Comparison of ENCODE assay signal across 25 cellular contexts in the genomic region with DNA sequence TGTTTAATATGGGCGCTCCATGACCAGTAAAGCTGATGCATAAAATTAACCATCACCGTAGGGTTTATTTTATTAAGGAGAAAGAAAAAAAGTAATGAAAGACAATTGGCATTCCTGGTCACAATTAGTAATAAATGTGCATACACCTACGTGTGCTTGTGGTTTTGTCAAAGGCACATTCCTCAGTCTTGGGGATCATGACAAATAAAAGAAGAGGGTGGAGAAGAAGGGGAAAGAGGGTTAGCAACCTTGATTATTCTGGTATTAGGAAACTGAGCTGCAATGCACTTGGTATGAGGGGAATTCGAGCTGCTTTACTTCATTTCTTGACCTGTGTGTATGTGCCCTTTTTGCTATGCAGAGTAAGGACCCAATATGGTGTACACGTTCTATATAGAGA.
"Had no signal": no experiment of that assay in that cellular context is flagged by ENCODE, and none has a peak within 500 bp of the region (broad histone marks: within the 10 kb centered on the region; RNA-seq: fewer than 3 reads in every experiment).

No MANE protein-coding gene starts in this region.

- DNase-seq: activated CD4-positive, alpha-beta T cell treated with anti-CD3 and anti-CD28 coated beads for 4 hours; activated CD4-positive, alpha-beta T cell treated with anti-CD3 and anti-CD28 coated beads, Interleukin-2, amount 50 U/mL, for 48 hours; activated CD4-positive, CD25-positive, alpha-beta regulatory T cell; activated CD8-positive, alpha-beta memory T cell treated with anti-CD3 and anti-CD28 coated beads, Interleukin-2, amount 50 U/mL, for 48 hours; activated naive CD4-positive, alpha-beta T cell treated with anti-CD3 and anti-CD28 coated beads for 36 hours; activated naive CD8-positive, alpha-beta T cell treated with anti-CD3 and anti-CD28 coated beads, Interleukin-2, amount 10 ng/mL, durations not matched to agents 7 days and 5 days; activated T-cell treated with anti-CD3 and anti-CD28 coated beads, Interleukin-2, amount 50 U/mL, for 48 hours; amniotic stem cell; body of pancreas; central memory CD4-positive, alpha-beta T cell; effector memory CD4-positive, alpha-beta T cell; heart left ventricle; kidney; lower lobe of right lung; naive B cell; spleen; stimulated activated CD4-positive, alpha-beta T cell treated with anti-CD3 and anti-CD28 coated beads, Interleukin-4, amount 100 ng/mL, for 1 hour; stimulated activated naive CD4-positive, alpha-beta T cell; SW 1271; T-helper 17 cell; upper lobe of left lung had no signal

- H3K4me1 ChIP-seq: body of pancreas, esophagus muscularis mucosa, heart left ventricle, lower lobe of right lung, right atrium auricular region, spleen, upper lobe of left lung had no signal

- ATAC-seq: body of pancreas, heart left ventricle, left lobe of liver, lower lobe of right lung, T-helper 17 cell had no signal

- H3K36me3 ChIP-seq: esophagus muscularis mucosa, heart left ventricle, lower lobe of right lung, right atrium auricular region, spleen, thoracic aorta, upper lobe of left lung had no signal

- H3K27me3 ChIP-seq: body of pancreas, esophagus muscularis mucosa, heart left ventricle, right atrium auricular region, spleen, upper lobe of left lung had no signal

- H3K9me3 ChIP-seq: body of pancreas, esophagus muscularis mucosa, heart left ventricle, lower lobe of right lung, right atrium auricular region, thoracic aorta, upper lobe of left lung had no signal

- H3K4me3 ChIP-seq: body of pancreas, esophagus muscularis mucosa, heart left ventricle, lower lobe of right lung, right atrium auricular region, spleen, thoracic aorta, upper lobe of left lung had no signal

- H3K27ac ChIP-seq: body of pancreas, esophagus muscularis mucosa, heart left ventricle, lower lobe of right lung, right atrium auricular region, spleen, thoracic aorta, upper lobe of left lung had no signal
